Comparison of ENCODE assay signal across 12 cellular contexts in the genomic region with DNA sequence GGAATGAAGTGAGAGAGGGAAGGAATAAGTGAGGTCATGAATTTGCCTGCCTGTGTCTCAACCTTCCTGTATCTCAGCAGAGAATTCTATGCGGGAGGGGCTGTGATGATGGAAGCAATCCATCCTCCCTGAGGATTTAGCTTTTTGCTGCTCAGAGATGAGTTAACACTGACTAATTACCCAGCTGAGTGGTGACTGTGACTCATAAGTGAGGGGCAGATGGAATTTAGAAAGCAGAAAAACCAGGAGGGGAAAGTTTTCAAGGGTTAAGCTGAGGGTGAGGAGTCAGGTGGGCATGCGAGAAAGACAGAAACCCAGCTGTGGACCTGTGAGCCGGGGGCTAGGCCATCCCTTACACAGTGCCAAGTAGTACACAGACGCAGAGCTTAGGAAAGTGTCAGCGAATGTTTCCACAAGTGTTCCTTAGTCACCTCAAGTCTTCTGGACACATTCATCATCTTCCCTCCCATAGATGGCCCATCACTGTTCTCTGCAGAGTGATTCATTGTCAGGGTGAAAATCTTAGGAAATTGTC.
DNase-seq lines count a peak whose midpoint lies in the region; ATAC-seq and TF ChIP-seq lines count a peak whose summit lies in the region.
"Had no signal": no experiment of that assay in that cellular context is flagged by ENCODE, and none has a peak within 500 bp of the region (broad histone marks: within the 10 kb centered on the region; RNA-seq: fewer than 3 reads in every experiment).

No MANE protein-coding gene starts in this region.

- H3K4me1 ChIP-seq in upper lobe of right lung: no peaks in the 10 kb centered on the region
- H3K4me1 ChIP-seq: colonic mucosa, parathyroid adenoma had no signal

- peak overlapping the region; percentile 67; the same call in 1 of the 2 replicates for H3K27ac Mint-ChIP-seq in HFFc6
- H3K27ac Mint-ChIP-seq: activated T-helper 1 cell treated with anti-CD3 and anti-CD28 coated beads, Interleukin-12 subunit alpha, Interleukin-12 subunit beta, Interleukin-2, Interleukin-4 antibody, amounts not matched to agents 30 ng/mL and 10 ng/mL and 1 ng/mL, durations not matched to agents 14 hours and 24 hours and 36 hours; CD4-positive, alpha-beta memory T cell had no signal

- no peak overlapping the region for H3K4me3 ChIP-seq in astrocyte of the cerebellum (ENCODE audit: low read depth, low read length)
- H3K4me3 ChIP-seq in upper lobe of right lung: no peak overlapping the region
- H3K4me3 ChIP-seq: colonic mucosa had no signal

- H3K27me3 ChIP-seq in upper lobe of right lung: no peaks in the 10 kb centered on the region
- H3K27me3 ChIP-seq: colonic mucosa had no signal

- peak; percentile 53 for DNase-seq in ACHN
- DNase-seq in HFFc6: peak; percentile 57
- peak; percentile 60 for DNase-seq in astrocyte of the cerebellum (ENCODE audit: low read depth)
- peak; percentile 71 for DNase-seq in islet precursor cell
- DNase-seq in NCI-H2107 treated with DMSO at 0.1 percent for 48 hours (lab: John Stamatoyannopoulos, UW; ENCODE audit: unreplicated experiment): no peak
- DNase-seq in upper lobe of right lung: no peak
- DNase-seq: CD4-positive, alpha-beta memory T cell; colonic mucosa had no signal

- TF ChIP-seq CTCF in HFFc6 (IDR thresholded peaks at IDR 0.05) (no peak), astrocyte of the cerebellum (IDR thresholded peaks at IDR 0.05; ENCODE audit: low read depth, low read length, missing control alignments) (no peak), upper lobe of right lung (IDR thresholded peaks at IDR 0.05) (no peak)

- intact Hi-C loops in upper lobe of right lung (cut with DNase I): no loop called here

- no peaks in the 10 kb centered on the region for H3K9me3 ChIP-seq in upper lobe of right lung
- H3K9me3 ChIP-seq: colonic mucosa had no signal

- H3K27ac ChIP-seq in upper lobe of right lung: no peak overlapping the region
- H3K27ac ChIP-seq: colonic mucosa, parathyroid adenoma had no signal

- H3K36me3 Mint-ChIP-seq in HFFc6 (ENCODE audit: low read depth): no peaks in the 10 kb centered on the region
- H3K36me3 Mint-ChIP-seq: CD4-positive, alpha-beta memory T cell had no signal

- peaks cover 23% of the 10 kb centered on the region for H3K4me1 Mint-ChIP-seq in HFFc6 (ENCODE audit: low read depth)
- H3K4me1 Mint-ChIP-seq: CD4-positive, alpha-beta memory T cell had no signal

- H3K9me3 Mint-ChIP-seq in HFFc6: no peaks in the 10 kb centered on the region; the same call in 1 of the 2 replicates
- H3K9me3 Mint-ChIP-seq: activated T-helper 1 cell treated with anti-CD3 and anti-CD28 coated beads, Interleukin-12 subunit alpha, Interleukin-12 subunit beta, Interleukin-2, Interleukin-4 antibody, amounts not matched to agents 30 ng/mL and 10 ng/mL and 1 ng/mL, durations not matched to agents 14 hours and 24 hours and 36 hours had no signal

- ATAC-seq in HG02870 (IDR thresholded peaks at IDR 0.05; ENCODE audit: unreplicated experiment) (no peak), GM19455 (IDR thresholded peaks at IDR 0.05; ENCODE audit: unreplicated experiment) (no peak), upper lobe of right lung (no peak)

- H3K4me3 Mint-ChIP-seq in HFFc6: peak overlapping the region; percentile 12; the same call in 1 of the 2 replicates
- H3K4me3 Mint-ChIP-seq: activated T-helper 1 cell treated with anti-CD3 and anti-CD28 coated beads, Interleukin-12 subunit alpha, Interleukin-12 subunit beta, Interleukin-2, Interleukin-4 antibody, amounts not matched to agents 30 ng/mL and 10 ng/mL and 1 ng/mL, durations not matched to agents 14 hours and 24 hours and 36 hours; CD4-positive, alpha-beta memory T cell had no signal

- in situ Hi-C loops in ACHN (cut with HindIII; ENCODE audit: low pct_ligation_motif_present, low pct_unique_long_range_greater_than_20kb, low sequenced_read_pairs): no loop called here
- in situ Hi-C loops in astrocyte of the cerebellum (cut with HindIII; ENCODE audit: low sequenced_read_pairs): no loop called here

- H3K36me3 ChIP-seq in upper lobe of right lung: no peaks in the 10 kb centered on the region
- H3K36me3 ChIP-seq: colonic mucosa had no signal

- no peaks in the 10 kb centered on the region for H3K27me3 Mint-ChIP-seq in HFFc6 (ENCODE audit: insufficient read depth)

Comparison
In these comparisons a context has a peak if more than half of its experiments do, and no peak if none do; other contexts are left out.
1. DNase-seq: peak in ACHN (single experiment), HFFc6 (single experiment), astrocyte of the cerebellum (single experiment) and islet precursor cell (single experiment); none in NCI-H2107 treated with DMSO at 0.1 percent for 48 hours (single experiment) and upper lobe of right lung (single experiment).